16 cellular contexts compared by ENCODE assay signal in the genomic region with DNA sequence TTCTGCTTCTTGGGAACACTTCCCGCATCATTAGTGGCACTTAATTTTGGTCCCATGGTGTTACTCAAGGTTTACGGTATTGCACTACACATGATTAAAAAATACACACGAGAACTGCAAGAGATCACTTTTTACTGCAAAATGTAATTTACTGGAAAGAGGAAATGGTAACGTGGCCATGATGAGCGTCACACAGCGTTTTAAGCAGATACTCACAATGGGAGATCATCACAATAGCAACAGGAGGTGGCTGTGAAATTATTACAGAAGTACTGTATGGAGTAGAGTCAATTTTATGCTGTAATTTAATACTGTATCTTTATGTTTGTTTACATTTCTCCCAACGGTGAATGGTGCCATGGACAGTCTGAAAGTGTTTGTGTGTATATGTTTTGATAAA.
"Had no signal": no experiment of that assay in that cellular context is flagged by ENCODE, and none has a peak within 500 bp of the region (broad histone marks: within the 10 kb centered on the region; RNA-seq: fewer than 3 reads in every experiment).

No MANE protein-coding gene starts in this region.

- H3K36me3 ChIP-seq: colonic mucosa, neural progenitor cell, right lobe of liver had no signal

- H3K4me1 Mint-ChIP-seq: activated CD4-positive, alpha-beta T cell treated with anti-CD3 and anti-CD28 coated beads, Interleukin-2, amount 10 ng/mL, durations not matched to agents 24 days and 14 days; activated naive CD8-positive, alpha-beta T cell treated with anti-CD3 and anti-CD28 coated beads for 36 hours; brain; neural progenitor cell; stimulated activated naive CD8-positive, alpha-beta T cell treated with anti-CD3 and anti-CD28 coated beads, Interleukin-15, amount 100 ng/mL, for 72 hours had no signal

- H3K9me3 Mint-ChIP-seq: type B pancreatic cell had no signal

- H3K27me3 Mint-ChIP-seq: activated CD4-positive, alpha-beta T cell treated with anti-CD3 and anti-CD28 coated beads, Interleukin-2, amount 10 ng/mL, durations not matched to agents 24 days and 14 days; activated naive CD8-positive, alpha-beta T cell treated with anti-CD3 and anti-CD28 coated beads for 36 hours; brain; stimulated activated naive CD8-positive, alpha-beta T cell treated with anti-CD3 and anti-CD28 coated beads, Interleukin-15, amount 100 ng/mL, for 72 hours; type B pancreatic cell had no signal

- DNase-seq: activated CD4-positive, alpha-beta T cell treated with anti-CD3 and anti-CD28 coated beads, Interleukin-2, amount 10 ng/mL, durations not matched to agents 24 days and 14 days; activated CD4-positive, CD25-positive, alpha-beta regulatory T cell; activated CD8-positive, alpha-beta memory T cell treated with anti-CD3 and anti-CD28 coated beads for 24 hours; activated gamma-delta T cell treated with Interleukin-2 at 50 U/mL for 16 hours; activated naive CD8-positive, alpha-beta T cell treated with anti-CD3 and anti-CD28 coated beads for 36 hours; central memory CD4-positive, alpha-beta T cell; colonic mucosa; islet precursor cell; psoas muscle; right lobe of liver; stimulated activated naive CD8-positive, alpha-beta T cell treated with anti-CD3 and anti-CD28 coated beads, Interleukin-15, amount 100 ng/mL, for 72 hours had no signal

- H3K27ac ChIP-seq: colonic mucosa, hepatocyte, neural progenitor cell, psoas muscle, right lobe of liver had no signal

- H3K4me1 ChIP-seq: colonic mucosa, neural progenitor cell, psoas muscle, right lobe of liver had no signal

- H3K4me3 ChIP-seq: colonic mucosa, hepatocyte, neural progenitor cell, psoas muscle, right lobe of liver had no signal

- H3K4me3 Mint-ChIP-seq: activated CD4-positive, alpha-beta T cell treated with anti-CD3 and anti-CD28 coated beads, Interleukin-2, amount 10 ng/mL, durations not matched to agents 24 days and 14 days; activated naive CD8-positive, alpha-beta T cell treated with anti-CD3 and anti-CD28 coated beads for 36 hours; brain; neural progenitor cell; stimulated activated naive CD8-positive, alpha-beta T cell treated with anti-CD3 and anti-CD28 coated beads, Interleukin-15, amount 100 ng/mL, for 72 hours; type B pancreatic cell had no signal

- H3K36me3 Mint-ChIP-seq: activated naive CD8-positive, alpha-beta T cell treated with anti-CD3 and anti-CD28 coated beads for 36 hours; brain; neural progenitor cell; type B pancreatic cell had no signal

- ATAC-seq: esophagus mucosa; psoas muscle; right lobe of liver; stimulated activated naive CD8-positive, alpha-beta T cell treated with anti-CD3 and anti-CD28 coated beads, Interleukin-15, amount 100 ng/mL, for 72 hours had no signal

- H3K9me3 ChIP-seq: colonic mucosa, psoas muscle, right lobe of liver had no signal

- H3K27ac Mint-ChIP-seq: activated CD4-positive, alpha-beta T cell treated with anti-CD3 and anti-CD28 coated beads, Interleukin-2, amount 10 ng/mL, durations not matched to agents 24 days and 14 days; activated naive CD8-positive, alpha-beta T cell treated with anti-CD3 and anti-CD28 coated beads for 36 hours; brain; neural progenitor cell; stimulated activated naive CD8-positive, alpha-beta T cell treated with anti-CD3 and anti-CD28 coated beads, Interleukin-15, amount 100 ng/mL, for 72 hours; type B pancreatic cell had no signal
